Comparison of ENCODE assay signal across 2 cellular contexts in the genomic region with DNA sequence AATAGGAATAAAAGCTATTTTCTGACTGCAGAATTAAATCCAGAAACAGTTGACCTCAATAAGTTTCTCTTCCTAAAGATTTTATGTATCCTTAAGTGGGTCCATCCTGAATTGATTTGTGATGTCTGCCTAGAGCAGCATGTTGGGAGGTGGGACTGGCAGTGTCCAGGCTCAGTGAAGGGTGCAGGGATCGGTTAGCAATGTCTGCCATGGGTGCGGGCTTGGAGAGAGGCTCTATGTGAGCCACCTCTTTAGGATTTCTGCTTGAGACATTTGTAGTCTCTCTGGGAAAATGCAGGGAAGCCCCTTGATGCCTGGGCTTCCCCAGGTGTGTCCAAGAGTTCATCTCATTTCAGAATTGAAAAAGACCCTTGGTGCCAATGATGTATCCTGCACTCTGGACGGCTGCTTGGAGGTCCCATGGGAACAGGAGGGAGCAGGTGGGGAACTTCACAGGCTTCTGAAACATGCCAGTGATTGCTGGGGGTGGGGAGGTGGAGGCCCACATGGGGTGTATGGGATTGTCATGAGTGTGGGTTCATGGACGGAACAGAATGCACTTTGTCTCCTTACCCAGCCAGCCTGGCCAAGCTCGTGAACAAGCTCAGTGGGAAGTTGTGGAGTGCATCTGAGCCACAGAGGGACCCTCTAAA.
TF ChIP-seq lines count a peak whose summit lies in the region.

No MANE protein-coding gene starts in this region.

TF ChIP-seq in HEK293, 187 proteins besides CTCF, POLR2A, EP300 and RAD21 (continues in another document):
- TF ChIP-seq SETDB1 (IDR thresholded peaks at IDR 0.05; ENCODE audit: insufficient read length, low read length) = peak; percentile 74
- TF ChIP-seq GLI2 (tag by site-specific recombination; IDR thresholded peaks at IDR 0.05; ENCODE audit: borderline replicate concordance, low read depth) = no peak
- TF ChIP-seq, protein P1, sequence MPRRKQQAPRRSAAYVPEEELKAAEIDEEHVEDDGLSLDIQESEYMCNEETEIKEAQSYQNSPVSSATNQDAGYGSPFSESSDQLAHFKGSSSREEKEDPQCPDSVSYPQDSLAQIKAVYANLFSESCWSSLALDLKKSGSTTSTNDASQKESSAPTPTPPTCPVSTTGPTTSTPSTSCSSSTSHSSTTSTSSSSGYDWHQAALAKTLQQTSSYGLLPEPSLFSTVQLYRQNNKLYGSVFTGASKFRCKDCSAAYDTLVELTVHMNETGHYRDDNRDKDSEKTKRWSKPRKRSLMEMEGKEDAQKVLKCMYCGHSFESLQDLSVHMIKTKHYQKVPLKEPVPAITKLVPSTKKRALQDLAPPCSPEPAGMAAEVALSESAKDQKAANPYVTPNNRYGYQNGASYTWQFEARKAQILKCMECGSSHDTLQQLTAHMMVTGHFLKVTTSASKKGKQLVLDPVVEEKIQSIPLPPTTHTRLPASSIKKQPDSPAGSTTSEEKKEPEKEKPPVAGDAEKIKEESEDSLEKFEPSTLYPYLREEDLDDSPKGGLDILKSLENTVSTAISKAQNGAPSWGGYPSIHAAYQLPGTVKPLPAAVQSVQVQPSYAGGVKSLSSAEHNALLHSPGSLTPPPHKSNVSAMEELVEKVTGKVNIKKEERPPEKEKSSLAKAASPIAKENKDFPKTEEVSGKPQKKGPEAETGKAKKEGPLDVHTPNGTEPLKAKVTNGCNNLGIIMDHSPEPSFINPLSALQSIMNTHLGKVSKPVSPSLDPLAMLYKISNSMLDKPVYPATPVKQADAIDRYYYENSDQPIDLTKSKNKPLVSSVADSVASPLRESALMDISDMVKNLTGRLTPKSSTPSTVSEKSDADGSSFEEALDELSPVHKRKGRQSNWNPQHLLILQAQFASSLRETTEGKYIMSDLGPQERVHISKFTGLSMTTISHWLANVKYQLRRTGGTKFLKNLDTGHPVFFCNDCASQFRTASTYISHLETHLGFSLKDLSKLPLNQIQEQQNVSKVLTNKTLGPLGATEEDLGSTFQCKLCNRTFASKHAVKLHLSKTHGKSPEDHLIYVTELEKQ (tag by site-specific recombination; IDR thresholded peaks at IDR 0.05; ENCODE audit: borderline replicate concordance) = no peak
- TF ChIP-seq ZNF555 (tag by site-specific recombination; conservative IDR thresholded peaks at IDR 0.05) = no peak
- TF ChIP-seq, protein P2, sequence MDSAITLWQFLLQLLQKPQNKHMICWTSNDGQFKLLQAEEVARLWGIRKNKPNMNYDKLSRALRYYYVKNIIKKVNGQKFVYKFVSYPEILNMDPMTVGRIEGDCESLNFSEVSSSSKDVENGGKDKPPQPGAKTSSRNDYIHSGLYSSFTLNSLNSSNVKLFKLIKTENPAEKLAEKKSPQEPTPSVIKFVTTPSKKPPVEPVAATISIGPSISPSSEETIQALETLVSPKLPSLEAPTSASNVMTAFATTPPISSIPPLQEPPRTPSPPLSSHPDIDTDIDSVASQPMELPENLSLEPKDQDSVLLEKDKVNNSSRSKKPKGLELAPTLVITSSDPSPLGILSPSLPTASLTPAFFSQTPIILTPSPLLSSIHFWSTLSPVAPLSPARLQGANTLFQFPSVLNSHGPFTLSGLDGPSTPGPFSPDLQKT (IDR thresholded peaks at IDR 0.05; ENCODE audit: borderline replicate concordance, low read depth, low read length) = no peak
- TF ChIP-seq, protein P3, sequence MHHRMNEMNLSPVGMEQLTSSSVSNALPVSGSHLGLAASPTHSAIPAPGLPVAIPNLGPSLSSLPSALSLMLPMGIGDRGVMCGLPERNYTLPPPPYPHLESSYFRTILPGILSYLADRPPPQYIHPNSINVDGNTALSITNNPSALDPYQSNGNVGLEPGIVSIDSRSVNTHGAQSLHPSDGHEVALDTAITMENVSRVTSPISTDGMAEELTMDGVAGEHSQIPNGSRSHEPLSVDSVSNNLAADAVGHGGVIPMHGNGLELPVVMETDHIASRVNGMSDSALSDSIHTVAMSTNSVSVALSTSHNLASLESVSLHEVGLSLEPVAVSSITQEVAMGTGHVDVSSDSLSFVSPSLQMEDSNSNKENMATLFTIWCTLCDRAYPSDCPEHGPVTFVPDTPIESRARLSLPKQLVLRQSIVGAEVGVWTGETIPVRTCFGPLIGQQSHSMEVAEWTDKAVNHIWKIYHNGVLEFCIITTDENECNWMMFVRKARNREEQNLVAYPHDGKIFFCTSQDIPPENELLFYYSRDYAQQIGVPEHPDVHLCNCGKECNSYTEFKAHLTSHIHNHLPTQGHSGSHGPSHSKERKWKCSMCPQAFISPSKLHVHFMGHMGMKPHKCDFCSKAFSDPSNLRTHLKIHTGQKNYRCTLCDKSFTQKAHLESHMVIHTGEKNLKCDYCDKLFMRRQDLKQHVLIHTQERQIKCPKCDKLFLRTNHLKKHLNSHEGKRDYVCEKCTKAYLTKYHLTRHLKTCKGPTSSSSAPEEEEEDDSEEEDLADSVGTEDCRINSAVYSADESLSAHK (tag by site-specific recombination; IDR thresholded peaks at IDR 0.05) = no peak
- TF ChIP-seq, protein P4, sequence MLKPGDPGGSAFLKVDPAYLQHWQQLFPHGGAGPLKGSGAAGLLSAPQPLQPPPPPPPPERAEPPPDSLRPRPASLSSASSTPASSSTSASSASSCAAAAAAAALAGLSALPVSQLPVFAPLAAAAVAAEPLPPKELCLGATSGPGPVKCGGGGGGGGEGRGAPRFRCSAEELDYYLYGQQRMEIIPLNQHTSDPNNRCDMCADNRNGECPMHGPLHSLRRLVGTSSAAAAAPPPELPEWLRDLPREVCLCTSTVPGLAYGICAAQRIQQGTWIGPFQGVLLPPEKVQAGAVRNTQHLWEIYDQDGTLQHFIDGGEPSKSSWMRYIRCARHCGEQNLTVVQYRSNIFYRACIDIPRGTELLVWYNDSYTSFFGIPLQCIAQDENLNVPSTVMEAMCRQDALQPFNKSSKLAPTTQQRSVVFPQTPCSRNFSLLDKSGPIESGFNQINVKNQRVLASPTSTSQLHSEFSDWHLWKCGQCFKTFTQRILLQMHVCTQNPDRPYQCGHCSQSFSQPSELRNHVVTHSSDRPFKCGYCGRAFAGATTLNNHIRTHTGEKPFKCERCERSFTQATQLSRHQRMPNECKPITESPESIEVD (tag by site-specific recombination; IDR thresholded peaks at IDR 0.05) = no peak
- TF ChIP-seq ZNF155 (tag by site-specific recombination; IDR thresholded peaks at IDR 0.05) = no peak
- no peak for TF ChIP-seq ZNF426 (tag by site-specific recombination; IDR thresholded peaks at IDR 0.05)
- no peak for TF ChIP-seq ZNF239 (tag by site-specific recombination; IDR thresholded peaks at IDR 0.05)
- no peak for TF ChIP-seq ZNF530 (tag by site-specific recombination; IDR thresholded peaks at IDR 0.05; ENCODE audit: low read depth)
- TF ChIP-seq ZBTB17 (tag by site-specific recombination; IDR thresholded peaks at IDR 0.05) = peak; percentile 86
- no peak for TF ChIP-seq ZNF791 (tag by site-specific recombination; IDR thresholded peaks at IDR 0.05)

TF ChIP-seq in H1, 55 proteins besides CTCF, POLR2A, EP300 and RAD21:
- TF ChIP-seq CBX8 (IDR thresholded peaks at IDR 0.05; ENCODE audit: borderline replicate concordance, low read depth, low read length) (no peak), POLR2AphosphoS5 (IDR thresholded peaks at IDR 0.05; ENCODE audit: low read depth, low read length) (no peak), SIRT6 (IDR thresholded peaks at IDR 0.05; ENCODE audit: low read length) (no peak), SRF (IDR thresholded peaks at IDR 0.05; ENCODE audit: low read depth, low read length) (0 out of 2 replicates have a peak, but pooled peaks have one; percentile 28)
